In genomic region chr18:62715439-62715792, GRCh38 we compare ENCODE assay signal across 8 cellular contexts.
DNase-seq lines count a peak whose midpoint lies in the region; ATAC-seq and TF ChIP-seq lines count a peak whose summit lies in the region.

TSS of gene PHLPP1 (plus strand) at chr18:62715541. CDS start at chr18:62715684, 143 bp downstream.

- H2AFZ ChIP-seq in MM.1S (ENCODE audit: low read length): peak within 1 kb of the TSS; percentile 91

- H3K4me2 ChIP-seq in MM.1S (ENCODE audit: low read depth, low read length): peak within 1 kb of the TSS; percentile 82

- peak; percentile 19 for ATAC-seq in GM21723 (IDR thresholded peaks at IDR 0.05; ENCODE audit: unreplicated experiment)

- H3K9me3 Mint-ChIP-seq in nephron progenitor cell: no peaks in the 10 kb centered on the region

- H3K27me3 ChIP-seq in MM.1S (replicated peaks; ENCODE audit: insufficient read depth, low read length): no peaks in the 10 kb centered on the region
- no peaks in the 10 kb centered on the region for H3K27me3 ChIP-seq in effector memory CD4-positive, alpha-beta T cell (replicated peaks; ENCODE audit: control insufficient read depth, insufficient read depth, low read length, poor library complexity, severe bottlenecking)

- peak within 1 kb of the TSS; percentile 69; the same call in 1 of the 2 replicates for H3K9ac ChIP-seq in MM.1S (ENCODE audit: low read length)

- H3K4me3 ChIP-seq in GM12864 (ENCODE audit: low read depth, low read length) (peak within 1 kb of the TSS; percentile 73), MM.1S (ENCODE audit: low read length) (peak within 1 kb of the TSS; percentile 70)
- H3K4me3 ChIP-seq in effector memory CD4-positive, alpha-beta T cell (ENCODE audit: insufficient read depth, low read depth, low read length, poor library complexity, severe bottlenecking): peak within 1 kb of the TSS; percentile 87

- H3K9me2 ChIP-seq in MM.1S (replicated peaks; ENCODE audit: insufficient read depth, low read length): no peaks in the 10 kb centered on the region

- H3K9me3 ChIP-seq in MM.1S (replicated peaks; ENCODE audit: insufficient read depth, low read length): no peaks in the 10 kb centered on the region
- no peaks in the 10 kb centered on the region for H3K9me3 ChIP-seq in effector memory CD4-positive, alpha-beta T cell (ENCODE audit: control insufficient read depth, low read length)

- peak within 1 kb of the TSS; percentile 98 for H3K27ac Mint-ChIP-seq in nephron progenitor cell

- H3K36me3 Mint-ChIP-seq in nephron progenitor cell (ENCODE audit: low read depth): no peaks in the 10 kb centered on the region

- DNase-seq in GM12864 (ENCODE audit: low read depth) (no peak), MM.1S (no peak), nephron progenitor cell (no peak), GM13976 (ENCODE audit: low spot score) (no peak), DMS53 (lab: John Stamatoyannopoulos, UW) (no peak)
- DNase-seq in effector memory CD4-positive, alpha-beta T cell: no peak
- no peak for DNase-seq in stimulated activated CD4-positive, alpha-beta T cell treated with anti-CD3 and anti-CD28 coated beads, Interleukin-4, amount 100 ng/mL, for 1 hour

- in situ Hi-C loops in GM13976 (cut with MboI; ENCODE audit: low sequenced_read_pairs, unreplicated experiment): loop anchor here (10.0 kb wide), 1 partner anchor 239 kb away; no protein-coding TSS in a partner anchor

- H3K36me3 ChIP-seq in MM.1S (replicated peaks; ENCODE audit: insufficient read depth, low read length): no peaks in the 10 kb centered on the region
- no peaks in the 10 kb centered on the region for H3K36me3 ChIP-seq in effector memory CD4-positive, alpha-beta T cell (ENCODE audit: control insufficient read depth, insufficient read depth, low read length)

- peaks cover 2% of the 10 kb centered on the region for H3K27me3 Mint-ChIP-seq in nephron progenitor cell (ENCODE audit: low read depth, poor library complexity)

- no peak for TF ChIP-seq CTCF in GM12864 (IDR thresholded peaks at IDR 0.05; ENCODE audit: low read depth, low read length, missing control alignments)
- no peak for TF ChIP-seq CTCF in MM.1S (IDR thresholded peaks at IDR 0.05; ENCODE audit: low read length)
- TF ChIP-seq CTCF in nephron progenitor cell (IDR thresholded peaks at IDR 0.05): no peak
- TF ChIP-seq CTCF in GM13976 (IDR thresholded peaks at IDR 0.05; ENCODE audit: borderline replicate concordance, control extremely low read depth, extremely low read depth, insufficient read depth, missing control alignments): no peak

- H3K4me3 Mint-ChIP-seq in nephron progenitor cell: peak within 1 kb of the TSS; percentile 87

- H4K20me1 ChIP-seq in MM.1S (ENCODE audit: insufficient read depth, low read length): no peaks in the 10 kb centered on the region

- peaks cover 11% of the 10 kb centered on the region for H3F3A ChIP-seq in MM.1S (ENCODE audit: insufficient read depth, low read length)

- H3K4me1 Mint-ChIP-seq in nephron progenitor cell: peaks cover 58% of the 10 kb centered on the region

- H3K27ac ChIP-seq in MM.1S (ENCODE audit: low read length): peak within 1 kb of the TSS; percentile 64; the same call in 1 of the 2 replicates
- H3K27ac ChIP-seq in effector memory CD4-positive, alpha-beta T cell (ENCODE audit: insufficient read depth, low read length, poor library complexity, severe bottlenecking): peak within 1 kb of the TSS; percentile 88

- peaks cover 12% of the 10 kb centered on the region for H3K4me1 ChIP-seq in MM.1S (ENCODE audit: low read length)
- H3K4me1 ChIP-seq in effector memory CD4-positive, alpha-beta T cell (ENCODE audit: control insufficient read depth, insufficient read depth, low read length, poor library complexity, severe bottlenecking): peaks cover 16% of the 10 kb centered on the region

- H3K79me2 ChIP-seq in MM.1S (ENCODE audit: low read length): peaks cover 26% of the 10 kb centered on the region
